10 cellular contexts compared by ENCODE assay signal in genomic region chr5:170631471-170632195, GRCh38.
DNase-seq lines count a peak whose midpoint lies in the region; ATAC-seq, FAIRE-seq and TF ChIP-seq lines count a peak whose summit lies in the region.
"Had no signal": no experiment of that assay in that cellular context is flagged by ENCODE, and none has a peak within 500 bp of the region (broad histone marks: within the 10 kb centered on the region; RNA-seq: fewer than 3 reads in every experiment).

No MANE protein-coding gene starts in this region.

- H2AFZ ChIP-seq in K562 (ENCODE audit: low read depth, low read length) (no peak overlapping the region), keratinocyte (ENCODE audit: control insufficient read depth, low read length) (no peak overlapping the region)

- no peak overlapping the region for H3K27ac ChIP-seq in K562 (ENCODE audit: extremely low read depth, low read depth, low read length)
- H3K27ac ChIP-seq in keratinocyte (ENCODE audit: control insufficient read depth, insufficient read depth, low read length): no peak overlapping the region
- peak overlapping the region in 1 of 2 donors; percentile 41 for H3K27ac ChIP-seq in testis
- H3K27ac ChIP-seq in gastrocnemius medialis: no peak overlapping the region

- CTCF ChIA-PET in HEK293T (lab: Yijun Ruan, JAX): interaction anchor here (0.6 to 3.6 kb wide), 11 partner anchors 8 to 223 kb away, joined by 3 to 22 read pairs (median 3); no protein-coding TSS in a partner anchor
- CTCF ChIA-PET in K562 (lab: Yijun Ruan, JAX; ENCODE audit: low intra/inter-chr PET ratio): interaction anchor here (0.6 to 1.9 kb wide), 3 partner anchors 28 to 837 kb away, joined by 3 to 5 read pairs (median 3); no protein-coding TSS in a partner anchor

- peak; percentile 38 for DNase-seq in HEK293T (ENCODE audit: extremely low spot score)
- peak; percentile 22 to 36 (median 26) for DNase-seq in K562 (ENCODE audit: extremely low read depth in 1 of 4, low spot score in 3 of 4)
- DNase-seq in keratinocyte (ENCODE audit: low read depth, low spot score): no peak
- DNase-seq in testis: peak; percentile 51
- no peak for DNase-seq in gastrocnemius medialis
- DNase-seq: activated B cell treated with CpG ODN at 0.5 μM for 24 hours, kidney glomerular epithelial cell, NCI-H2029 had no signal

- peak; percentile 74 for ATAC-seq in K562
- no peak for ATAC-seq in GM18907 (IDR thresholded peaks at IDR 0.05; ENCODE audit: unreplicated experiment)
- no peak for ATAC-seq in gastrocnemius medialis
- ATAC-seq in HG02973 (IDR thresholded peaks at IDR 0.05; ENCODE audit: unreplicated experiment): no peak

- H3K36me3 ChIP-seq in K562 (ENCODE audit: control insufficient read depth, insufficient read depth, low read length) (no peaks in the 10 kb centered on the region), keratinocyte (ENCODE audit: control insufficient read depth in 2 of 2, extremely low read depth in 1 of 2, insufficient read depth in 2 of 2, low read length in 2 of 2) (no peaks in the 10 kb centered on the region), testis (ENCODE audit: low read depth, missing control alignments) (no peaks in the 10 kb centered on the region), gastrocnemius medialis (no peaks in the 10 kb centered on the region)

- H3K79me2 ChIP-seq in K562 (ENCODE audit: control insufficient read depth, insufficient read depth, low read length) (no peaks in the 10 kb centered on the region), keratinocyte (ENCODE audit: control insufficient read depth, insufficient read depth, low read length) (no peaks in the 10 kb centered on the region)

- TF ChIP-seq CTCF in K562 (IDR thresholded peaks at IDR 0.05 in 2 of 3, conservative IDR thresholded peaks at IDR 0.05 in 1 of 3; ENCODE audit: insufficient read depth in 2 of 3, low read depth in 1 of 3, low read length in 3 of 3) (peak; percentile 30 to 38 (median 33); a peak in 3 of 6 replicates), keratinocyte (optimal IDR thresholded peaks at IDR 0.05 in 1 of 3, IDR thresholded peaks at IDR 0.05 in 1 of 3, conservative IDR thresholded peaks at IDR 0.05 in 1 of 3; ENCODE audit: extremely low read depth in 1 of 3, insufficient read depth in 2 of 3, low read length in 3 of 3) (peak in 2 of 3 experiments; percentile 1 to 13), testis (IDR thresholded peaks at IDR 0.05) (peak in 1 of 3 experiments; percentile 17), gastrocnemius medialis (IDR thresholded peaks at IDR 0.05 in 4 of 5, conservative IDR thresholded peaks at IDR 0.05 in 1 of 5) (no peak)

- H3K27me3 ChIP-seq in K562 (ENCODE audit: control insufficient read depth in 2 of 2, insufficient read depth in 2 of 2, low read length in 2 of 2) (peaks cover 0 to 13% of the 10 kb centered on the region in 2 experiments; a peak in 1 of 5 replicates), keratinocyte (ENCODE audit: control insufficient read depth, extremely low read depth, insufficient read depth, low read length) (peaks cover 9% of the 10 kb centered on the region), testis (no peaks in the 10 kb centered on the region), gastrocnemius medialis (no peaks in the 10 kb centered on the region)

- H3K9ac ChIP-seq in K562 (ENCODE audit: insufficient read depth in 1 of 2, low read depth in 2 of 2, low read length in 2 of 2) (no peak overlapping the region), keratinocyte (ENCODE audit: control insufficient read depth, extremely low read depth, insufficient read depth, low read length) (no peak overlapping the region)

- intact Hi-C loops in K562 (cut with micrococcal nuclease): no loop called here
- intact Hi-C loops in testis (cut with DNase I; ENCODE audit: low total_unique reads): loop anchor here (5.0 kb wide), 1 partner anchor 194 kb away; no protein-coding TSS in a partner anchor
- intact Hi-C loops in gastrocnemius medialis (cut with DNase I; ENCODE audit: low total_unique reads): loop anchor here (2.0 to 10.0 kb wide), 2 partner anchors 197 to 407 kb away; no protein-coding TSS in a partner anchor

- FAIRE-seq in K562 (lab: Jason Lieb, UNC) (no peak), keratinocyte (lab: Jason Lieb, UNC) (no peak)

- in situ Hi-C loops in K562 (cut with MboI) (no loop called here), gastrocnemius medialis (cut with MboI; ENCODE audit: low sequenced_read_pairs in 4 of 4) (no loop called here)

- POLR2A ChIA-PET in HEK293T (lab: Yijun Ruan, JAX) (interaction anchor here (0.7 to 1.1 kb wide), 2 partner anchors 17 to 18 kb away, joined by 3 read pairs; no protein-coding TSS in a partner anchor), K562 (lab: Yijun Ruan, JAX) (interaction anchor here (0.6 kb wide), 2 partner anchors 121 to 197 kb away, joined by 3 read pairs; no protein-coding TSS in a partner anchor)

- H3K9me3 ChIP-seq in K562 (replicated peaks; ENCODE audit: control insufficient read depth, insufficient read depth, low read depth, low read length) (no peaks in the 10 kb centered on the region), keratinocyte (ENCODE audit: control insufficient read depth, low read depth, low read length) (no peaks in the 10 kb centered on the region), testis (no peaks in the 10 kb centered on the region), gastrocnemius medialis (no peaks in the 10 kb centered on the region)

- TF ChIP-seq POLR2A in K562 (conservative IDR thresholded peaks at IDR 0.05) (no peak), testis (IDR thresholded peaks at IDR 0.05) (no peak), gastrocnemius medialis (IDR thresholded peaks at IDR 0.05) (no peak)

- peaks cover 4 to 11% of the 10 kb centered on the region in 2 experiments; a peak in 4 of 5 replicates for H3K4me1 ChIP-seq in K562 (replicated peaks in 1 of 2; ENCODE audit: control insufficient read depth in 2 of 2, insufficient read depth in 2 of 2, low read length in 2 of 2)
- peaks cover 8% of the 10 kb centered on the region for H3K4me1 ChIP-seq in keratinocyte (ENCODE audit: control insufficient read depth, extremely low read depth, insufficient read depth, low read length)
- peaks cover 33% of the 10 kb centered on the region for H3K4me1 ChIP-seq in testis
- peaks cover 4 to 8% of the 10 kb centered on the region in 2 donors for H3K4me1 ChIP-seq in gastrocnemius medialis

- H3K4me2 ChIP-seq in K562 (ENCODE audit: insufficient read depth, low read length) (no peak overlapping the region), keratinocyte (ENCODE audit: control insufficient read depth, extremely low read depth, insufficient read depth, low read depth, low read length) (no peak overlapping the region)

- TF ChIP-seq RAD21 in K562 (CRISPR knock-in tag; conservative IDR thresholded peaks at IDR 0.05 in 1 of 2, IDR thresholded peaks at IDR 0.05 in 1 of 2): no peak

- BruUV-seq in K562 (replicated peaks; lab: Mats Ljungman, UMichigan): no TSS peak

- dilution Hi-C loops in keratinocyte (cut with MboI; ENCODE audit: extremely low pct_ligation_motif_present, low sequenced_read_pairs): no loop called here

- no peak for TF ChIP-seq EP300 in K562 (IDR thresholded peaks at IDR 0.05; ENCODE audit: low read length)

- H4K20me1 ChIP-seq in K562 (replicated peaks; ENCODE audit: control insufficient read depth, insufficient read depth, low read length) (peaks cover 22% of the 10 kb centered on the region), keratinocyte (ENCODE audit: control insufficient read depth, extremely low read depth, insufficient read depth, low read length) (no peaks in the 10 kb centered on the region)

- 2% methylated on average over 13 of the region's 15 CpGs for WGBS in K562 (ENCODE audit: insufficient coverage, low coverage, missing lambda C conversion rate)
- WGBS in testis, 2 donors: 43 to 57% methylated on average over 11 to 15 of the region's 15 CpGs

- H3K4me3 ChIP-seq in K562: no peak overlapping the region
- H3K4me3 ChIP-seq in keratinocyte (ENCODE audit: control insufficient read depth in 2 of 3, extremely low read depth in 1 of 3, insufficient read depth in 2 of 3, low read depth in 1 of 3, low read length in 3 of 3): no peak overlapping the region
- no peak overlapping the region for H3K4me3 ChIP-seq in testis
- no peak overlapping the region for H3K4me3 ChIP-seq in gastrocnemius medialis

- H3K9me1 ChIP-seq in K562 (ENCODE audit: control insufficient read depth, insufficient read depth, low read length): no peaks in the 10 kb centered on the region
- H3K9me1 ChIP-seq in keratinocyte (ENCODE audit: control insufficient read depth, extremely low read depth, insufficient read depth, low read length): no peaks in the 10 kb centered on the region

TF ChIP-seq in HEK293T, 16 proteins besides CTCF, POLR2A, EP300 and RAD21 (continues in another document):
- TF ChIP-seq ZNF384 (IDR thresholded peaks at IDR 0.05): no peak
- no peak for TF ChIP-seq SP1 (IDR thresholded peaks at IDR 0.05)
- TF ChIP-seq PKNOX1 (IDR thresholded peaks at IDR 0.05): no peak
- no peak for TF ChIP-seq LEF1 (IDR thresholded peaks at IDR 0.05; ENCODE audit: borderline replicate concordance)
- no peak for TF ChIP-seq FOXK2 (IDR thresholded peaks at IDR 0.05)
- TF ChIP-seq TARDBP (IDR thresholded peaks at IDR 0.05): no peak
- TF ChIP-seq NFRKB (IDR thresholded peaks at IDR 0.05): no peak

TF ChIP-seq in K562, 482 proteins besides CTCF, POLR2A, EP300 and RAD21:
- TF ChIP-seq RNF2 (IDR thresholded peaks at IDR 0.05): no peak
- peak in 1 of 2 experiments; percentile 26 for TF ChIP-seq E2F6 (IDR thresholded peaks at IDR 0.05; ENCODE audit: borderline replicate concordance in 1 of 2, extremely low read depth in 1 of 2, insufficient read depth in 1 of 2, insufficient read length in 1 of 2, low read depth in 1 of 2, low read length in 1 of 2, poor library complexity in 1 of 2, severe bottlenecking in 1 of 2)

Comparison
In these comparisons a context has a peak if more than half of its experiments do, and no peak if none do; other contexts are left out.
1. DNase-seq: peak in HEK293T (single experiment), K562 (4 of 4) and testis (single experiment); none in keratinocyte (single experiment) and gastrocnemius medialis (0 of 2).
2. CTCF ChIP-seq: peak in K562 (3 of 3) and keratinocyte (2 of 3); none in gastrocnemius medialis (0 of 5).